In the genomic region with DNA sequence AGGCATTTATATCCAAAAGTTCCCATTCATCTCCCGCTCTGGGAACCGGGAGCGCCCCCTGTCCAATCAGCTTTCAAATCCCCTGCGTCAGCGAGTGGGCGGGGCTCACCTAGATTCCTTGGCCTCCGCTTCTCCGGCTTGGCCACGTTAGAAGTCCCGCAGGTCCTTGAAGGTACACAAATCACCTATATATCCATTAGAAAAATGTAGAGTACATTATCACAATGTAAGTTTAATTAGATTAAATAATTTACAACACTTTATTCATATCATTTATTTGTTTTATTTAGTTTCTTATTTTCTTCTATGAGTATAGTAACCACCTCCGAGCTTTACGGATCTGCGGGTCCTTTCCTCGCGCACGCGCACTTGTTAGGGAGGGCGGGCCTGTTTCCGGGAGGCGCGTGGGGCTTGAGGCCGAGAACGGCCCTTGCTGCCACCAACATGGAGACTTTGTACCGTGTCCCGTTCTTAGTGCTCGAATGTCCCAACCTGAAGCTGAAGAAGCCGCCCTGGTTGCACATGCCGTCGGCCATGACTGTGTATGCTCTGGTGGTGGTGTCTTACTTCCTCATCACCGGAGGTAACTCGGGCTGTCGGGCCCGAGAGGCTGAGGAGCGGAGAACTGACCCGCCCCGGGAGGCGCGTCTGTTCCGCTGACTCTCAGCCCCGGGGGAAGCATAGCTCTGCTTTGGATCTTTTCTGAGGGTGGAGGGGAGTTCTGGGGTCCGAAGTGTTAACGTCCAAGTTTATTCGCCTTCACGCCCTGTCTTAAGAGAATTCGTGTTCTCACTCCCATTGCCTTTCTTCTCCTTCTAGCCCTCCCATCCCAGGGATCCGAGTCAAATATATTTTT, we compare ENCODE assay signal across 8 cellular contexts. TPM values are rescaled to one million over a fixed set of nuclear protein-coding genes. Genes with fewer than 3 reads are reported as not detected.
A peak's percentile ranks its signal among the peaks of the same experiment; 100 is the strongest.
DNase-seq lines count a peak whose midpoint lies in the region; ATAC-seq, FAIRE-seq and TF ChIP-seq lines count a peak whose summit lies in the region.

A gene (plus strand): TSS at position 388 of the 856 bp plus-strand sequence. CDS start 57 bp downstream, at position 445.

- ATAC-seq in GM18505 (IDR thresholded peaks at IDR 0.05; ENCODE audit: unreplicated experiment) (peak; percentile 96), HG02973 (IDR thresholded peaks at IDR 0.05; ENCODE audit: unreplicated experiment) (peak; percentile 82), right cardiac atrium (peak; percentile 97 to 98)

- peaks cover 27% of the 10 kb centered on the region for H4K20me1 ChIP-seq in astrocyte (ENCODE audit: insufficient read depth, low read length)

- H3K27ac ChIP-seq in astrocyte (ENCODE audit: low read depth, low read length) (peak within 1 kb of the TSS; percentile 95), right cardiac atrium (ENCODE audit: low read length) (peak within 1 kb of the TSS; percentile 95), uterus (peak within 1 kb of the TSS; percentile 86 to 96)

- TF ChIP-seq POLR2A in GM18505 (IDR thresholded peaks at IDR 0.05; ENCODE audit: borderline replicate concordance, extremely low read depth, insufficient read depth, insufficient read length) (peak; percentile 87), uterus (IDR thresholded peaks at IDR 0.05) (peak; percentile 29 to 72)

- intact Hi-C loops in right cardiac atrium (cut with DNase I) = no loop called here
- intact Hi-C loops in uterus (cut with DNase I; ENCODE audit: low total_unique reads) = no loop called here

- peak within 1 kb of the TSS; percentile 87 for H3K4me2 ChIP-seq in astrocyte (ENCODE audit: low read length)

- H3K4me1 Mint-ChIP-seq in astrocyte (ENCODE audit: low read depth, unreplicated experiment) = peaks cover 28% of the 10 kb centered on the region

- H3K4me3 Mint-ChIP-seq in astrocyte (ENCODE audit: unreplicated experiment) = peak within 1 kb of the TSS; percentile 95

- FAIRE-seq in astrocyte (lab: Jason Lieb, UNC) = peak; percentile 73

- H3K79me2 ChIP-seq in astrocyte (ENCODE audit: insufficient read depth, low read length) = peaks cover 51% of the 10 kb centered on the region

- no peak for TF ChIP-seq CTCF in astrocyte (IDR thresholded peaks at IDR 0.05; ENCODE audit: insufficient read depth, low read depth, low read length)
- TF ChIP-seq CTCF in uterus (IDR thresholded peaks at IDR 0.05) = peak in 2 of 4 experiments; percentile 6 to 33

- H3K27me3 Mint-ChIP-seq in astrocyte (ENCODE audit: low read depth, unreplicated experiment) = no peaks in the 10 kb centered on the region

- H3K36me3 ChIP-seq in astrocyte (ENCODE audit: insufficient read depth, low read length) (peaks cover 6% of the 10 kb centered on the region), uterus (no peaks in the 10 kb centered on the region)

- H3K9ac ChIP-seq in astrocyte (ENCODE audit: low read length) = peak within 1 kb of the TSS; percentile 100

- no peaks in the 10 kb centered on the region for H3K9me3 ChIP-seq in astrocyte (ENCODE audit: insufficient read depth, low read depth, low read length)
- no peaks in the 10 kb centered on the region for H3K9me3 ChIP-seq in right cardiac atrium (ENCODE audit: control insufficient read depth, low read length)
- no peaks in the 10 kb centered on the region for H3K9me3 ChIP-seq in uterus

- H3K4me1 ChIP-seq in astrocyte (ENCODE audit: insufficient read depth, low read length) = peaks cover 4% of the 10 kb centered on the region
- no peaks in the 10 kb centered on the region for H3K4me1 ChIP-seq in right cardiac atrium (ENCODE audit: control insufficient read depth, insufficient read depth, low read length)
- peaks cover 0 to 5% of the 10 kb centered on the region in 2 donors for H3K4me1 ChIP-seq in uterus

- H3K4me3 ChIP-seq in astrocyte (ENCODE audit: insufficient read depth, low read depth, low read length) = peak within 1 kb of the TSS; percentile 100
- H3K4me3 ChIP-seq in right cardiac atrium (ENCODE audit: low read length) = peak within 1 kb of the TSS; percentile 95
- peak within 1 kb of the TSS; percentile 89 to 92 for H3K4me3 ChIP-seq in uterus

- H3K27ac Mint-ChIP-seq in astrocyte (ENCODE audit: unreplicated experiment) = peak within 1 kb of the TSS; percentile 100

- peak; percentile 93 for DNase-seq in NCI-H2029 (lab: John Stamatoyannopoulos, UW)
- DNase-seq in T-helper 22 cell (ENCODE audit: low read depth) = peak; percentile 83
- DNase-seq in astrocyte (ENCODE audit: low read depth) = peak; percentile 94
- DNase-seq in right cardiac atrium = peak; percentile 96 to 98 (median 97)
- DNase-seq in pulmonary artery endothelial cell (ENCODE audit: low read depth, low spot score) = peak; percentile 91
- peak; percentile 93 to 97 for DNase-seq in uterus

- no peaks in the 10 kb centered on the region for H3K9me3 Mint-ChIP-seq in astrocyte (ENCODE audit: unreplicated experiment)

- H3K27me3 ChIP-seq in astrocyte (ENCODE audit: insufficient read depth, low read length) = no peaks in the 10 kb centered on the region
- no peaks in the 10 kb centered on the region for H3K27me3 ChIP-seq in right cardiac atrium (ENCODE audit: control insufficient read depth, insufficient read depth)
- no peaks in the 10 kb centered on the region for H3K27me3 ChIP-seq in uterus

- H3K36me3 Mint-ChIP-seq in astrocyte (ENCODE audit: low read depth, unreplicated experiment) = no peaks in the 10 kb centered on the region

- under 1% methylated on average over 46 of the region's 46 CpGs for WGBS in right cardiac atrium

- H2AFZ ChIP-seq in astrocyte (ENCODE audit: low read depth, low read length) = peak within 1 kb of the TSS; percentile 89

RNA-seq across cellular contexts. Expression of the gene that starts here (rescaled TPM):
- total RNA-seq in astrocyte (240 and 251 TPM in 2 replicates), right cardiac atrium (10 to 100 TPM; 26.6 to 46.3 (median 35.2) TPM), pulmonary artery endothelial cell (258 and 274 TPM in 2 replicates), uterus (100 to 1,000 TPM in 3 of 4 donors, 10 to 100 TPM in 1; 61.2 to 916 (median 293) TPM)
- 51.6 TPM for polyA plus RNA-seq in right cardiac atrium

Comparison
In these comparisons a context has a peak if more than half of its experiments do, and no peak if none do; other contexts are left out.
1. Peak in every context shown above with its lines: DNase-seq, ATAC-seq, H3K4me3 ChIP-seq and H3K27ac ChIP-seq.